In the genomic region with DNA sequence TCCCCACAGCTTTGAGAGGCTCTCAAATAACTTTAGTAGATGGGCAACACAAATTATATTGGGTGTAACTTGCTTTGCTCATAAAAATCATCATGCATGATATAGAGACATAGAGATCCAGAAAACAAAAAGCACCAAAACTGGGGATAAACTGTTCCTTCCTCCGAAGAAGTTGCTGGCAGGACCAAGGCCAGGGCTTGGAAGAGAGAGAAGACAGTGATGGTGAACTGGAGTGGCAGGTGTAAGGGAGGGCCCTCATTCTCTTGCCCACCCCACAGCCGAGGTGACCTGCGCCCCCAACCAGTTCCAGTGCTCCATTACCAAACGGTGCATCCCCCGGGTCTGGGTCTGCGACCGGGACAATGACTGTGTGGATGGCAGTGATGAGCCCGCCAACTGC, we compare ENCODE assay signal across 6 cellular contexts. TPM values are rescaled to one million over a fixed set of nuclear protein-coding genes. Genes with fewer than 3 reads are reported as not detected.
"Had no signal": no experiment of that assay in that cellular context is flagged by ENCODE, and none has a peak within 500 bp of the region (broad histone marks: within the 10 kb centered on the region; RNA-seq: fewer than 3 reads in every experiment).

No MANE protein-coding gene starts in this region.

- DNase-seq: IMR-90, KBM-7, KG1 had no signal

- H3K4me3 ChIP-seq: K562 had no signal

- H3K27ac ChIP-seq: HL-60 had no signal

RNA-seq across cellular contexts. Expression of gene LRP1-AS, which starts 53.8 kb away (rescaled TPM):
- polyA plus RNA-seq: IgD-negative memory B cell, IMR-90, K562 had no signal
